In the genomic region with DNA sequence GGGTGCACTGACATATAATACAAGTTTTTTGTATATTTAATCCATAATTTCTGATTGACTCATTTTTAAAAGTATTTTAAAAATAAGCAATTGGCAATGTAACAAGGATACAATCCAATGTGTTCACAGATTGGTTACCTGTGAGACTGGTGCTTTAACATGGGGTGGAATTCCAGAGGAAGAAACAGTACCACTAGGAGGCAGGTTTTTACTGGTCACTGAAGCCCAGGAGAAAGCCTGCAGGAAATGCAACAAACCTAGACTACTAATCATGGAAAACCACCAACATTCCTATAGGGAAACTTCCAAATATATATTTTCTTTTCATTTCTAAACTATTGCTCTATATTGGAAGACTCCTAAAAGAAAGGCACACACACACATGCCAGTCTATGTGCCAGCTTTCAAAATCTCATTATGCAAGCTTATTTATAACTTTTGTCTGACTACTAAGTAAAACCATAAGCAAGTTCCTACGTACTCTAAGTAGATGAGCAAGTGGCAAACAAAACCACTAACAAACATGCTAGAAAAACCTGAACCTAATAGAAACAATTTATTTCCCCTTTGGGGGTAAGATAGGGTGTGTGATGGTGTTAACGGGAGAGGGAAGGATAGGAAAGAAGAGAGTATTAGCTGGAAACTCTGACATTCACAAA, we compare ENCODE assay signal across 8 cellular contexts. TPM values are rescaled to one million over a fixed set of nuclear protein-coding genes. Genes with fewer than 3 reads are reported as not detected.
A peak's percentile ranks its signal among the peaks of the same experiment; 100 is the strongest.
DNase-seq lines count a peak whose midpoint lies in the region; ATAC-seq, FAIRE-seq and TF ChIP-seq lines count a peak whose summit lies in the region.

No MANE protein-coding gene starts in this region.

- H3K9me3 Mint-ChIP-seq in GM23338, result no peaks in the 10 kb centered on the region

- no peaks in the 10 kb centered on the region for H3K27me3 ChIP-seq in GM23338 (ENCODE audit: insufficient read depth)

- FAIRE-seq in RCC 7860 (lab: Jason Lieb, UNC), result no peak

- H3K27ac Mint-ChIP-seq in GM23338, result peak overlapping the region; percentile 30; the same call in 1 of the 2 replicates

- ATAC-seq in GM23338, result peak; percentile 91
- no peak for ATAC-seq in GM21825 (IDR thresholded peaks at IDR 0.05; ENCODE audit: unreplicated experiment)
- ATAC-seq in sciatic nerve, result no peak
- no peak for ATAC-seq in GM21737 (IDR thresholded peaks at IDR 0.05; ENCODE audit: unreplicated experiment)

- no peak overlapping the region for H3K4me2 ChIP-seq in GM23338

- H3K4me1 ChIP-seq in GM23338 (ENCODE audit: insufficient read depth), result no peaks in the 10 kb centered on the region; the same call in 1 of the 2 replicates

- no peaks in the 10 kb centered on the region for H3K9me2 ChIP-seq in GM23338 (ENCODE audit: insufficient read depth)

- peaks cover 36% of the 10 kb centered on the region for H4K20me1 ChIP-seq in GM23338 (replicated peaks; ENCODE audit: insufficient read depth)

- H3K36me3 ChIP-seq in GM23338 (ENCODE audit: insufficient read depth), result peaks cover 86% of the 10 kb centered on the region

- no peak overlapping the region for H3K27ac ChIP-seq in GM23338 (ENCODE audit: low read depth)

- H2AFZ ChIP-seq in GM23338, result no peak overlapping the region

- H3K4me3 ChIP-seq in GM23338, result no peak overlapping the region

- H3K4me1 Mint-ChIP-seq in GM23338, result peaks cover 14% of the 10 kb centered on the region

- peak; percentile 66 to 75 for TF ChIP-seq CTCF in GM23338 (conservative IDR thresholded peaks at IDR 0.05; ENCODE audit: low read depth in 2 of 2)

- H3K27me3 Mint-ChIP-seq in GM23338 (ENCODE audit: insufficient read depth, low read depth, poor library complexity), result no peaks in the 10 kb centered on the region

- intact Hi-C loops in sciatic nerve (cut with DNase I), result no loop called here

- no peak overlapping the region for H3K4me3 Mint-ChIP-seq in GM23338

- DNase-seq in Ammon's horn (ENCODE audit: low spot score) (peak; percentile 15), GM23338 (ENCODE audit: low spot score) (peak; percentile 74), amniotic epithelial cell (ENCODE audit: low read depth) (peak; percentile 55), left kidney (ENCODE audit: low read depth, low spot score) (peak; percentile 46), RCC 7860 (ENCODE audit: low spot score) (no peak), sciatic nerve (ENCODE audit: low spot score) (no peak)

- peaks cover 7% of the 10 kb centered on the region for H3F3A ChIP-seq in GM23338 (replicated peaks; ENCODE audit: low read depth)

- H3K36me3 Mint-ChIP-seq in GM23338 (ENCODE audit: low read depth), result peaks cover 89% of the 10 kb centered on the region

- peaks cover 99% of the 10 kb centered on the region for H3K79me2 ChIP-seq in GM23338 (replicated peaks; ENCODE audit: insufficient read depth)

TF ChIP-seq in GM23338, 12 proteins besides CTCF, POLR2A, EP300 and RAD21 (continues in another document):
- no peak for TF ChIP-seq JUNB (IDR thresholded peaks at IDR 0.05; ENCODE audit: unreplicated experiment)
- no peak for TF ChIP-seq CREB1 (CRISPR knock-in tag; IDR thresholded peaks at IDR 0.05; ENCODE audit: low read depth)
- no peak for TF ChIP-seq EZH2phosphoT487 (IDR thresholded peaks at IDR 0.05; ENCODE audit: unreplicated experiment)
- TF ChIP-seq POLR2AphosphoS5 (IDR thresholded peaks at IDR 0.05; ENCODE audit: low read depth), result no peak
- TF ChIP-seq, protein P1, sequence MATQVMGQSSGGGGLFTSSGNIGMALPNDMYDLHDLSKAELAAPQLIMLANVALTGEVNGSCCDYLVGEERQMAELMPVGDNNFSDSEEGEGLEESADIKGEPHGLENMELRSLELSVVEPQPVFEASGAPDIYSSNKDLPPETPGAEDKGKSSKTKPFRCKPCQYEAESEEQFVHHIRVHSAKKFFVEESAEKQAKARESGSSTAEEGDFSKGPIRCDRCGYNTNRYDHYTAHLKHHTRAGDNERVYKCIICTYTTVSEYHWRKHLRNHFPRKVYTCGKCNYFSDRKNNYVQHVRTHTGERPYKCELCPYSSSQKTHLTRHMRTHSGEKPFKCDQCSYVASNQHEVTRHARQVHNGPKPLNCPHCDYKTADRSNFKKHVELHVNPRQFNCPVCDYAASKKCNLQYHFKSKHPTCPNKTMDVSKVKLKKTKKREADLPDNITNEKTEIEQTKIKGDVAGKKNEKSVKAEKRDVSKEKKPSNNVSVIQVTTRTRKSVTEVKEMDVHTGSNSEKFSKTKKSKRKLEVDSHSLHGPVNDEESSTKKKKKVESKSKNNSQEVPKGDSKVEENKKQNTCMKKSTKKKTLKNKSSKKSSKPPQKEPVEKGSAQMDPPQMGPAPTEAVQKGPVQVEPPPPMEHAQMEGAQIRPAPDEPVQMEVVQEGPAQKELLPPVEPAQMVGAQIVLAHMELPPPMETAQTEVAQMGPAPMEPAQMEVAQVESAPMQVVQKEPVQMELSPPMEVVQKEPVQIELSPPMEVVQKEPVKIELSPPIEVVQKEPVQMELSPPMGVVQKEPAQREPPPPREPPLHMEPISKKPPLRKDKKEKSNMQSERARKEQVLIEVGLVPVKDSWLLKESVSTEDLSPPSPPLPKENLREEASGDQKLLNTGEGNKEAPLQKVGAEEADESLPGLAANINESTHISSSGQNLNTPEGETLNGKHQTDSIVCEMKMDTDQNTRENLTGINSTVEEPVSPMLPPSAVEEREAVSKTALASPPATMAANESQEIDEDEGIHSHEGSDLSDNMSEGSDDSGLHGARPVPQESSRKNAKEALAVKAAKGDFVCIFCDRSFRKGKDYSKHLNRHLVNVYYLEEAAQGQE (IDR thresholded peaks at IDR 0.05; ENCODE audit: unreplicated experiment), result no peak
- TF ChIP-seq, protein P2, sequence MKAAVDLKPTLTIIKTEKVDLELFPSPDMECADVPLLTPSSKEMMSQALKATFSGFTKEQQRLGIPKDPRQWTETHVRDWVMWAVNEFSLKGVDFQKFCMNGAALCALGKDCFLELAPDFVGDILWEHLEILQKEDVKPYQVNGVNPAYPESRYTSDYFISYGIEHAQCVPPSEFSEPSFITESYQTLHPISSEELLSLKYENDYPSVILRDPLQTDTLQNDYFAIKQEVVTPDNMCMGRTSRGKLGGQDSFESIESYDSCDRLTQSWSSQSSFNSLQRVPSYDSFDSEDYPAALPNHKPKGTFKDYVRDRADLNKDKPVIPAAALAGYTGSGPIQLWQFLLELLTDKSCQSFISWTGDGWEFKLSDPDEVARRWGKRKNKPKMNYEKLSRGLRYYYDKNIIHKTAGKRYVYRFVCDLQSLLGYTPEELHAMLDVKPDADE (IDR thresholded peaks at IDR 0.05), result no peak
- TF ChIP-seq ZNF331 (CRISPR knock-in tag; IDR thresholded peaks at IDR 0.05; ENCODE audit: low read depth), result no peak
- no peak for TF ChIP-seq NANOG (IDR thresholded peaks at IDR 0.05; ENCODE audit: borderline replicate concordance)

RNA-seq across cellular contexts. Expression of a gene that starts 19.2 kb away (rescaled TPM):
- 411 and 435 TPM in 2 replicates for total RNA-seq in GM23338 (2014; rRNA removed; shearing (Covaris generic))
- 94.5 and 103 TPM in 2 replicates for polyA plus RNA-seq in GM23338 (2016; fragmentation: Nextera tagmentation; extraction: Ambion mirVana)
- 87.7 TPM for total RNA-seq in sciatic nerve

RNA-seq across cellular contexts. Expression of a gene that starts 23.6 kb away (rescaled TPM):
- 1.7 and 1.8 TPM in 2 replicates for total RNA-seq in GM23338 (2014; rRNA removed; shearing (Covaris generic))
- 2.0 and 3.1 TPM in 2 replicates for polyA plus RNA-seq in GM23338 (2016; fragmentation: Nextera tagmentation; extraction: Ambion mirVana)
- 2.4 TPM for total RNA-seq in sciatic nerve

Comparison
In these comparisons a context has a peak if more than half of its experiments do, and no peak if none do; other contexts are left out.
1. DNase-seq: peak in Ammon's horn (single experiment), GM23338 (single experiment), amniotic epithelial cell (single experiment) and left kidney (single experiment); none in RCC 7860 (single experiment) and sciatic nerve (single experiment).